ENCODE assay signal across 17 cellular contexts in the genomic region with DNA sequence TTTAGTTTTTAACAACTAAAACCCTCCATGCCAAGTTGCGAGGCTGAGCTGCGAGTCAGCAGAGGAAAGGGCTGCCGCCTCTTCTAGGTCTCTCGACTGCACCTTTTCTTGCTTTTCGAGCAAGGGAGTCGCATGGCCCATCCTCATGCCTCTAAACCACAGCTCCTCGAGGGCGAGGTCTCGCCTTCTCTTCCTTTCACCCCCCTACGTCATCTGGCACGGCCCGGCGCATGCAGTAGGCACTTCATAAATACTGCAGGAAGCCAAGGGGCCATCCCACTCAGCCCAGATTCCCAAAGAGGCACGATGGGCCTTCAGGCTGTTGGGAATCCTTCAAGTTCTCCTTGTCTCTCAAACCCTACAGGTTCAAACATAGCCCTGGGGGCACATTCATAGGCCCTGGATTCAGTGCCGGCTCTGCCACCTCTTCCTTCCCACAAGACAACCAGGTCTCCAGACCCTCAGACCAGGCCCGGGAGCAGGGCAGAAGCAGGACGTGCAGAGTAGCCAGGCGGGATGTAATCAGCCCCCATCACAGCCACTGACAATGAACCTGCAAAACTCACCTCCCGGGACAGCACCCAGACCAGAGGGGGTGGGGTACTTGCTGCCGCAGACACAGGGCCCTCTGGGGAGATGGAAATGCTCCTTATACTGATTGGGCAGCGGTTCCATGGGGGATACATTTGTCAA. TPM values are rescaled to one million over a fixed set of nuclear protein-coding genes. Genes with fewer than 3 reads are reported as not detected.
DNase-seq lines count a peak whose midpoint lies in the region; ATAC-seq, FAIRE-seq and TF ChIP-seq lines count a peak whose summit lies in the region.
"Had no signal": no experiment of that assay in that cellular context is flagged by ENCODE, and none has a peak within 500 bp of the region (broad histone marks: within the 10 kb centered on the region; RNA-seq: fewer than 3 reads in every experiment).

No MANE protein-coding gene starts in this region.

- DNase-seq in right lobe of liver: no peak
- DNase-seq in HepG2 (ENCODE audit: low spot score): no peak
- DNase-seq in esophagus squamous epithelium (lab: John Stamatoyannopoulos, UW): no peak
- DNase-seq in prostate gland (ENCODE audit: low spot score): no peak
- no peak for DNase-seq in frontal cortex (ENCODE audit: low spot score in 2 of 2)
- DNase-seq in D721Med (ENCODE audit: insufficient read length, low spot score): no peak
- DNase-seq in AG08395 (ENCODE audit: low spot score): no peak
- DNase-seq in NCI-H2196 treated with DMSO at 0.1 percent for 48 hours (lab: John Stamatoyannopoulos, UW; ENCODE audit: unreplicated experiment): no peak
- DNase-seq: DND-41, GF-D8, NCI-H1048, NCI-H146, NCI-H226, NCI-H526 had no signal

- no peak for TF ChIP-seq POLR2A in right lobe of liver (IDR thresholded peaks at IDR 0.05)
- no peak for TF ChIP-seq POLR2A in HepG2 (IDR thresholded peaks at IDR 0.05; ENCODE audit: insufficient read depth in 1 of 2, low read depth in 2 of 2, low read length in 2 of 2)
- no peak for TF ChIP-seq POLR2A in esophagus squamous epithelium (IDR thresholded peaks at IDR 0.05)
- TF ChIP-seq POLR2A in prostate gland (IDR thresholded peaks at IDR 0.05): no peak

- no peaks in the 10 kb centered on the region for H4K20me1 ChIP-seq in HepG2 (ENCODE audit: insufficient read depth, low read length)

- CTCF ChIA-PET in HepG2 (lab: Yijun Ruan, JAX; ENCODE audit: low intra/inter-chr PET ratio, low total read pairs): no interaction called here

- intact Hi-C loops in right lobe of liver (cut with DNase I): no loop called here
- intact Hi-C loops in HepG2 (cut with micrococcal nuclease; ENCODE audit: unreplicated experiment): no loop called here
- intact Hi-C loops in esophagus squamous epithelium (cut with DNase I): no loop called here
- intact Hi-C loops in prostate gland (cut with DNase I): no loop called here

- TF ChIP-seq CTCF in right lobe of liver (IDR thresholded peaks at IDR 0.05): no peak
- TF ChIP-seq CTCF in HepG2 (CRISPR knock-in tag; IDR thresholded peaks at IDR 0.05): no peak
- no peak for TF ChIP-seq CTCF in esophagus squamous epithelium (IDR thresholded peaks at IDR 0.05)
- no peak for TF ChIP-seq CTCF in prostate gland (IDR thresholded peaks at IDR 0.05)
- TF ChIP-seq CTCF in D721Med (IDR thresholded peaks at IDR 0.05; ENCODE audit: insufficient read depth, missing control alignments): no peak

- H2AFZ ChIP-seq in HepG2 (ENCODE audit: low read length): no peak overlapping the region

- no peaks in the 10 kb centered on the region for H3K79me2 ChIP-seq in HepG2 (ENCODE audit: insufficient read depth, low read length)

- in situ Hi-C loops in HepG2 (cut with HindIII; ENCODE audit: extremely low pct_ligation_motif_present, low pct_unique_long_range_greater_than_20kb): loop anchor here (25.0 kb wide), 1 partner anchor 885 kb away; no protein-coding TSS in a partner anchor

- FAIRE-seq in HepG2 (lab: Jason Lieb, UNC): no peak
- no peak for FAIRE-seq in frontal cortex (lab: Jason Lieb, UNC)
- FAIRE-seq in D721Med (lab: Jason Lieb, UNC): no peak
- FAIRE-seq: A204.1, K562 had no signal

- ATAC-seq in right lobe of liver (no peak), HepG2 (no peak)
- ATAC-seq: K562 had no signal

- H3K4me1 ChIP-seq in right lobe of liver (peaks cover 0 to 35% (median 15%) of the 10 kb centered on the region in 4 donors), HepG2 (ENCODE audit: insufficient read depth, low read length) (peaks cover 44% of the 10 kb centered on the region), esophagus squamous epithelium (peaks cover 28 to 75% (median 45%) of the 10 kb centered on the region in 3 donors), prostate gland (replicated peaks) (peaks cover 10% of the 10 kb centered on the region)

- TF ChIP-seq EP300 in HepG2 (IDR thresholded peaks at IDR 0.05; ENCODE audit: low read depth in 2 of 2, low read length in 2 of 2): no peak
- no peak for TF ChIP-seq EP300 in HepG2 (CRISPR knock-in tag; IDR thresholded peaks at IDR 0.05; ENCODE audit: borderline replicate concordance)

- 98% methylated on average over 16 of the region's 21 CpGs for WGBS in right lobe of liver (ENCODE audit: insufficient coverage, low coverage, low lambda C conversion rate, missing lambda C conversion rate)
- WGBS in HepG2 (ENCODE audit: low lambda C conversion rate): 96% methylated on average over 19 of the region's 21 CpGs
- WGBS in esophagus squamous epithelium, 2 donors: 90 to 95% methylated on average over 12 to 18 of the region's 21 CpGs
- 89% methylated on average over 21 of the region's 21 CpGs for WGBS in prostate gland

- no peak overlapping the region for H3K9ac ChIP-seq in HepG2 (ENCODE audit: insufficient read depth, low read depth, low read length)

- no peak for TF ChIP-seq RAD21 in HepG2 (CRISPR knock-in tag; IDR thresholded peaks at IDR 0.05)

- H3K4me3 ChIP-seq in right lobe of liver: no peak overlapping the region
- no peak overlapping the region for H3K4me3 ChIP-seq in HepG2 (replicated peaks in 1 of 3; ENCODE audit: insufficient read depth in 1 of 3, low read depth in 2 of 3, low read length in 3 of 3)
- H3K4me3 ChIP-seq in esophagus squamous epithelium: no peak overlapping the region
- H3K4me3 ChIP-seq in prostate gland: no peak overlapping the region
- H3K4me3 ChIP-seq: K562 had no signal

- H3K9me3 ChIP-seq in right lobe of liver (no peaks in the 10 kb centered on the region), HepG2 (ENCODE audit: low read length) (no peaks in the 10 kb centered on the region), esophagus squamous epithelium (no peaks in the 10 kb centered on the region), prostate gland (no peaks in the 10 kb centered on the region)

- no peak overlapping the region for H3K4me2 ChIP-seq in HepG2 (ENCODE audit: low read depth, low read length)

- H3K36me3 ChIP-seq in right lobe of liver (no peaks in the 10 kb centered on the region), HepG2 (replicated peaks in 1 of 2; ENCODE audit: control insufficient read depth in 1 of 2, insufficient read depth in 2 of 2, low read length in 2 of 2) (no peaks in the 10 kb centered on the region), esophagus squamous epithelium (no peaks in the 10 kb centered on the region), prostate gland (no peaks in the 10 kb centered on the region)

- peak overlapping the region in 2 of 3 donors; percentile 46 to 52 for H3K27ac ChIP-seq in right lobe of liver
- H3K27ac ChIP-seq in HepG2 (ENCODE audit: extremely low read length, insufficient read depth, low read length): no peak overlapping the region
- H3K27ac ChIP-seq in esophagus squamous epithelium: peak overlapping the region; percentile 37 to 82 (median 76)
- H3K27ac ChIP-seq in prostate gland: peak overlapping the region; percentile 63 to 74
- H3K27ac ChIP-seq: HL-60 had no signal

- H3K27me3 ChIP-seq in right lobe of liver (no peaks in the 10 kb centered on the region), HepG2 (ENCODE audit: control insufficient read depth in 1 of 2, insufficient read depth in 2 of 2, low read length in 2 of 2) (no peaks in the 10 kb centered on the region), esophagus squamous epithelium (no peaks in the 10 kb centered on the region), prostate gland (replicated peaks; ENCODE audit: insufficient read depth) (no peaks in the 10 kb centered on the region)

- POLR2A ChIA-PET in HepG2 (lab: Yijun Ruan, JAX): no interaction called here

- no TSS peak for BruUV-seq in HepG2 (replicated peaks; lab: Mats Ljungman, UMichigan)

TF ChIP-seq in HepG2, 621 proteins besides CTCF, POLR2A, EP300 and RAD21 (continues in another document):
- TF ChIP-seq GPBP1L1 (CRISPR knock-in tag; IDR thresholded peaks at IDR 0.05): no peak
- TF ChIP-seq KDM2A (CRISPR knock-in tag; IDR thresholded peaks at IDR 0.05; ENCODE audit: borderline replicate concordance, low read depth): no peak
- TF ChIP-seq ZFP37 (CRISPR knock-in tag; IDR thresholded peaks at IDR 0.05; ENCODE audit: borderline replicate concordance): no peak
- TF ChIP-seq GFI1 (CRISPR knock-in tag; IDR thresholded peaks at IDR 0.05; ENCODE audit: borderline replicate concordance): no peak

RNA-seq across cellular contexts. Expression of gene GGACT, which starts 41.7 kb away (rescaled TPM):
- 1 to 10 TPM; 4.7 to 9.0 (median 5.9) TPM for total RNA-seq in right lobe of liver
- 1.6 and 1.9 TPM in 2 replicates for total RNA-seq in HepG2 (2016; rRNA removed; fragmentation: Illumina TruSeq; extraction: Trizol)
- total RNA-seq in HepG2 (2016; cell fraction: cytosol; rRNA removed; fragmentation: Illumina TruSeq; extraction: Trizol; ENCODE audit: low read depth): 0.88 and 1.9 TPM in 2 replicates
- total RNA-seq in HepG2 (2016; cell fraction: insoluble cytoplasmic fraction; rRNA removed; fragmentation: Illumina TruSeq; extraction: Trizol): 1.3 and 1.8 TPM in 2 replicates
- 2.3 and 2.4 TPM in 2 replicates for total RNA-seq in HepG2 (2016; cell fraction: membrane; rRNA removed; fragmentation: Illumina TruSeq; extraction: Trizol)
- total RNA-seq in HepG2 (2016; cell fraction: nucleus; rRNA removed; fragmentation: Illumina TruSeq; extraction: Trizol): 0.56 and 0.93 TPM in 2 replicates
- polyA plus RNA-seq in HepG2 (2011; rRNA removed): 1.7 and 2.3 TPM in 2 replicates
- 1.2 and 1.3 TPM in 2 replicates for polyA plus RNA-seq in HepG2 (2011; cell fraction: cytosol; rRNA removed)
- 0.69 and 0.97 TPM in 2 replicates for polyA plus RNA-seq in HepG2 (2011; cell fraction: nucleus; rRNA removed)
- 2.7 and 6.4 TPM in 2 replicates for polyA plus RNA-seq in HepG2 (2012)
- 1.9 and 2.4 TPM in 2 replicates for polyA plus RNA-seq in HepG2 (2016; cell fraction: cytosol; fragmentation: Illumina TruSeq; extraction: Trizol; ENCODE audit: low read depth)
- polyA plus RNA-seq in HepG2 (2016; cell fraction: insoluble cytoplasmic fraction; fragmentation: Illumina TruSeq; extraction: Trizol; ENCODE audit: low read depth): 1.7 and 2.2 TPM in 2 replicates
- polyA plus RNA-seq in HepG2 (2016; cell fraction: membrane; fragmentation: Illumina TruSeq; extraction: Trizol; ENCODE audit: low read depth): 2.2 and 3.9 TPM in 2 replicates
- 0.39 and 0.98 TPM in 2 replicates for polyA plus RNA-seq in HepG2 (2016; cell fraction: nucleus; fragmentation: Illumina TruSeq; extraction: Trizol; ENCODE audit: insufficient read depth, low read depth)
- polyA minus RNA-seq in HepG2 (2011; rRNA and poly(A)+ RNA removed; ENCODE audit: low replicate concordance): 0.33 and 0.34 TPM in 2 replicates
- 0.18 and 0.40 TPM in 2 replicates for polyA minus RNA-seq in HepG2 (2011; cell fraction: cytosol; rRNA and poly(A)+ RNA removed)
- polyA minus RNA-seq in HepG2 (2011; cell fraction: nucleus; rRNA and poly(A)+ RNA removed): 1.8 and 2.5 TPM in 2 replicates
- total RNA-seq in esophagus squamous epithelium: 1 to 10 TPM in 3 of 4 donors, under 1 TPM in 1; 0.75 to 5.1 (median 2.0) TPM
- total RNA-seq in prostate gland: 10 to 100 TPM in 1 of 2 donors, 1 to 10 TPM in 1; 4.8 to 15.1 TPM
- 0.82 TPM for total RNA-seq in frontal cortex
